8 cellular contexts compared by ENCODE assay signal in the genomic region with DNA sequence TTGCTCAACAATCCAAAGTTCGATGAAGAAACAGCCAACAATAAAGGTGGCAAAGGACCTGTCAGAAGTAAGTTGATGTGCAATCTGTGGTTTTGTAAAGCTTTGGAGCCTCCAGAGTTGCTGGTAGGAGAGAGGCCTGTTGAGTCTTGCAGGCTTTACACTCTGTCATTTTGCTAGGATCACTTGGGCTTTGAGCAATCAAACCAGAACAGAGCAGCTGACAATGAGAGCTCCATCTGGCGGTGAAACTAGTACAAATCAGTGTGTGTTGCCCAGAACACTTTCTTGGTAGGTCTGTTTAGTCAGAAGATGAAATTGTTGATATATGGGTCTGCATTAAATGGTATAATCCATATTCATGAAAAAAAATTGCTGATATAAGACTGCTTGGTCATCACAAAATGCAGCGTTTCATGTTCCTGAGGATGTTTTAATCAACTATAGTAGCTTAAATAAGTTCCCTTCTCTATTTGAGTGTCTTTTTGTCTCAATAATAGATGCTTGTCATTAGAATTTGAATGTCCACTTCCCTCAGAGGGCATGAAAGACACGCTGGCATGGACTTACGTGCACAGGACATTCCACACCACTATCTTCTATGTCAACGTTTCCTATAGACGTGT. TPM values are rescaled to one million over a fixed set of nuclear protein-coding genes. Genes with fewer than 3 reads are reported as not detected.
DNase-seq lines count a peak whose midpoint lies in the region; TF ChIP-seq lines count a peak whose summit lies in the region.

No MANE protein-coding gene starts in this region.

- H3K9ac ChIP-seq in neural progenitor cell: no peak overlapping the region

- H4K20me1 ChIP-seq in neural progenitor cell (ENCODE audit: low read depth): no peaks in the 10 kb centered on the region

- H3K4me1 ChIP-seq in neural progenitor cell: no peaks in the 10 kb centered on the region
- H3K4me1 ChIP-seq in suprapubic skin: peaks cover 8% of the 10 kb centered on the region

- H3K4me3 ChIP-seq in fibroblast of mammary gland (ENCODE audit: control insufficient read depth, low read depth, low read length): no peak overlapping the region
- H3K4me3 ChIP-seq in neural progenitor cell: no peak overlapping the region
- no peak overlapping the region for H3K4me3 ChIP-seq in suprapubic skin

- TF ChIP-seq EP300 in suprapubic skin (IDR thresholded peaks at IDR 0.05): no peak

- no peak overlapping the region for H3K4me3 Mint-ChIP-seq in activated T-cell treated with anti-CD3 and anti-CD28 coated beads, Interleukin-2, amount 50 U/mL, for 24 hours
- H3K4me3 Mint-ChIP-seq in neural progenitor cell: no peak overlapping the region

- no peaks in the 10 kb centered on the region for H3K36me3 ChIP-seq in neural progenitor cell
- H3K36me3 ChIP-seq in suprapubic skin: no peaks in the 10 kb centered on the region

- no peak for TF ChIP-seq POLR2A in suprapubic skin (IDR thresholded peaks at IDR 0.05)

- 61% methylated on average over 7 of the region's 7 CpGs for WGBS in suprapubic skin

- H2AFZ ChIP-seq in neural progenitor cell (replicated peaks): no peak overlapping the region

- no peaks in the 10 kb centered on the region for H3K9me3 ChIP-seq in neural progenitor cell (ENCODE audit: low read depth)
- H3K9me3 ChIP-seq in suprapubic skin: no peaks in the 10 kb centered on the region

- no peaks in the 10 kb centered on the region for H3K27me3 Mint-ChIP-seq in activated T-cell treated with anti-CD3 and anti-CD28 coated beads, Interleukin-2, amount 50 U/mL, for 24 hours
- H3K27me3 Mint-ChIP-seq in neural progenitor cell (ENCODE audit: insufficient read depth, low read depth): peaks cover 8% of the 10 kb centered on the region

- no peaks in the 10 kb centered on the region for H3F3A ChIP-seq in neural progenitor cell (ENCODE audit: low read depth)

- no peak overlapping the region for H3K27ac ChIP-seq in neural progenitor cell
- H3K27ac ChIP-seq in suprapubic skin: no peak overlapping the region

- H3K27me3 ChIP-seq in neural progenitor cell (no peaks in the 10 kb centered on the region), suprapubic skin (no peaks in the 10 kb centered on the region)

- no peaks in the 10 kb centered on the region for H3K9me3 Mint-ChIP-seq in activated T-cell treated with anti-CD3 and anti-CD28 coated beads, Interleukin-2, amount 50 U/mL, for 24 hours
- H3K9me3 Mint-ChIP-seq in neural progenitor cell: no peaks in the 10 kb centered on the region

- H3K27ac Mint-ChIP-seq in activated T-cell treated with anti-CD3 and anti-CD28 coated beads, Interleukin-2, amount 50 U/mL, for 24 hours: no peak overlapping the region
- no peak overlapping the region for H3K27ac Mint-ChIP-seq in neural progenitor cell

- peaks cover 47% of the 10 kb centered on the region for H3K36me3 Mint-ChIP-seq in activated T-cell treated with anti-CD3 and anti-CD28 coated beads, Interleukin-2, amount 50 U/mL, for 24 hours (ENCODE audit: low read depth)
- peaks cover 2% of the 10 kb centered on the region for H3K36me3 Mint-ChIP-seq in neural progenitor cell

- peaks cover 6% of the 10 kb centered on the region for H3K4me1 Mint-ChIP-seq in activated T-cell treated with anti-CD3 and anti-CD28 coated beads, Interleukin-2, amount 50 U/mL, for 24 hours (ENCODE audit: low read depth)
- H3K4me1 Mint-ChIP-seq in neural progenitor cell: no peaks in the 10 kb centered on the region

- TF ChIP-seq CTCF in fibroblast of mammary gland (conservative IDR thresholded peaks at IDR 0.05; ENCODE audit: control insufficient read depth, insufficient read depth, low read depth, low read length) (peak; percentile 82), neural progenitor cell (IDR thresholded peaks at IDR 0.05) (peak; percentile 85), suprapubic skin (IDR thresholded peaks at IDR 0.05) (peak; percentile 50 to 67)

- DNase-seq in NK-92 treated with Interleukin-12 subunit alpha and Interleukin-12 subunit beta, amount 100 ng/mL, for 24 hours (lab: John Stamatoyannopoulos, UW): peak; percentile 34
- DNase-seq in NK-92 (lab: John Stamatoyannopoulos, UW; ENCODE audit: unreplicated experiment) (no peak), HT-29 (ENCODE audit: low spot score) (peak; percentile 98), OCI-M1 (lab: John Stamatoyannopoulos, UW) (peak; percentile 83), fibroblast of mammary gland (ENCODE audit: low read depth) (peak; percentile 82), neural progenitor cell (ENCODE audit: low spot score) (peak; percentile 85), suprapubic skin (ENCODE audit: low spot score in 2 of 2) (no peak)
- DNase-seq in activated T-cell treated with anti-CD3 and anti-CD28 coated beads, Interleukin-2, amount 50 U/mL, for 24 hours: peak; percentile 50

- H3K79me2 ChIP-seq in neural progenitor cell (ENCODE audit: low read depth): no peaks in the 10 kb centered on the region

- H3K4me2 ChIP-seq in neural progenitor cell: no peak overlapping the region

RNA-seq across cellular contexts. Expression of gene TMOD2, which starts 25.7 kb away (rescaled TPM):
- 0.08 and 0.46 TPM in 2 replicates for total RNA-seq in HT-29 (2014; rRNA removed; shearing (Covaris generic))
- total RNA-seq in neural progenitor cell (ENCODE audit: low replicate concordance): 1.9 and 3.2 TPM in 2 replicates
- 10 to 100 TPM in 2 of 4 donors, 1 to 10 TPM in 2; 7.8 to 18.7 (median 9.5) TPM for total RNA-seq in suprapubic skin

RNA-seq across cellular contexts. Expression of gene LYSMD2, which starts 39.6 kb away (rescaled TPM):
- 12.0 and 13.2 TPM in 2 replicates for total RNA-seq in HT-29 (2014; rRNA removed; shearing (Covaris generic))
- total RNA-seq in neural progenitor cell (ENCODE audit: low replicate concordance) (0.15 TPM in 1 of 2 replicates, not detected in the other), suprapubic skin (10 to 100 TPM in 2 of 4 donors, 1 to 10 TPM in 2; 8.8 to 16.1 (median 10.2) TPM)

RNA-seq across cellular contexts. Expression of gene TMOD3, which starts 52.4 kb away (rescaled TPM):
- 19.9 and 20.5 TPM in 2 replicates for total RNA-seq in HT-29 (2014; rRNA removed; shearing (Covaris generic))
- 17.6 and 37.4 TPM in 2 replicates for total RNA-seq in neural progenitor cell (ENCODE audit: low replicate concordance)
- total RNA-seq in suprapubic skin: 10 to 100 TPM; 31.2 to 37.4 (median 36.7) TPM

Comparison
In these comparisons a context has a peak if more than half of its experiments do, and no peak if none do; other contexts are left out.
1. DNase-seq: peak in NK-92 treated with Interleukin-12 subunit alpha and Interleukin-12 subunit beta, amount 100 ng/mL, for 24 hours (single experiment), HT-29 (single experiment), OCI-M1 (single experiment), activated T-cell treated with anti-CD3 and anti-CD28 coated beads, Interleukin-2, amount 50 U/mL, for 24 hours (single experiment), fibroblast of mammary gland (single experiment) and neural progenitor cell (single experiment); none in NK-92 (single experiment) and suprapubic skin (0 of 2).
2. Peak in every context shown above with its lines, with median percentiles within 50 percentile points of each other: CTCF ChIP-seq.